ENCODE assay signal across 2 cellular contexts in the genomic region with DNA sequence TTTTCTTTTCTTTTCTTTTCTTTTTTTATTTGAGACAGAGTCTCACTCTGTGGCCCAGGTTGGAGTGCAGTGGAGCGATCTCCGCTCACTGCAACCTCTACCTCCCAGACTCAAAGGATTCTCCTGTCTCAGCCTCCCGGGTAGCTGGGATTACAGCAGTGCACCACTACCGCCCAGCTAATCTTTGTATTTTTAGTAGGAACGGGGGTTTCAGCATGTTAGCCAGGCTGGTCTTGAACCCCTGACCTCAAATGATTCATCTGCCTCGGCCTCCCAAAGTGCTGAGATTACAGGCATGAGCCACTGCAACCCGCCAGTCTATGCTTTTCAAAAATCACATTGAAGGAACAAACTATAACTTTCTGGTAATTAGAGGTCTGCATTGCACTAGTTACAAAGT.
TF ChIP-seq lines count a peak whose summit lies in the region.

No MANE protein-coding gene starts in this region.

TF ChIP-seq in HEK293, 187 proteins besides CTCF, POLR2A, EP300 and RAD21:
- TF ChIP-seq, protein P1, sequence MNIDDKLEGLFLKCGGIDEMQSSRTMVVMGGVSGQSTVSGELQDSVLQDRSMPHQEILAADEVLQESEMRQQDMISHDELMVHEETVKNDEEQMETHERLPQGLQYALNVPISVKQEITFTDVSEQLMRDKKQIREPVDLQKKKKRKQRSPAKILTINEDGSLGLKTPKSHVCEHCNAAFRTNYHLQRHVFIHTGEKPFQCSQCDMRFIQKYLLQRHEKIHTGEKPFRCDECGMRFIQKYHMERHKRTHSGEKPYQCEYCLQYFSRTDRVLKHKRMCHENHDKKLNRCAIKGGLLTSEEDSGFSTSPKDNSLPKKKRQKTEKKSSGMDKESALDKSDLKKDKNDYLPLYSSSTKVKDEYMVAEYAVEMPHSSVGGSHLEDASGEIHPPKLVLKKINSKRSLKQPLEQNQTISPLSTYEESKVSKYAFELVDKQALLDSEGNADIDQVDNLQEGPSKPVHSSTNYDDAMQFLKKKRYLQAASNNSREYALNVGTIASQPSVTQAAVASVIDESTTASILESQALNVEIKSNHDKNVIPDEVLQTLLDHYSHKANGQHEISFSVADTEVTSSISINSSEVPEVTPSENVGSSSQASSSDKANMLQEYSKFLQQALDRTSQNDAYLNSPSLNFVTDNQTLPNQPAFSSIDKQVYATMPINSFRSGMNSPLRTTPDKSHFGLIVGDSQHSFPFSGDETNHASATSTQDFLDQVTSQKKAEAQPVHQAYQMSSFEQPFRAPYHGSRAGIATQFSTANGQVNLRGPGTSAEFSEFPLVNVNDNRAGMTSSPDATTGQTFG (tag by site-specific recombination; IDR thresholded peaks at IDR 0.05; ENCODE audit: borderline replicate concordance): no peak
- TF ChIP-seq GLIS1 (tag by site-specific recombination; IDR thresholded peaks at IDR 0.05): 0 out of 2 replicates have a peak, but pooled peaks have one; percentile 7
- TF ChIP-seq ZNF596 (tag by site-specific recombination; IDR thresholded peaks at IDR 0.05): 0 out of 2 replicates have a peak, but pooled peaks have one; percentile 9

TF ChIP-seq in neural cell, 6 proteins besides CTCF, POLR2A, EP300 and RAD21 (continued from another document):
- TF ChIP-seq REST (IDR thresholded peaks at IDR 0.05; ENCODE audit: borderline replicate concordance): no peak
- no peak for TF ChIP-seq MXI1 (conservative IDR thresholded peaks at IDR 0.05; ENCODE audit: poor library complexity, severe bottlenecking)
